Comparison of ENCODE assay signal across 1 cellular context in the genomic region with DNA sequence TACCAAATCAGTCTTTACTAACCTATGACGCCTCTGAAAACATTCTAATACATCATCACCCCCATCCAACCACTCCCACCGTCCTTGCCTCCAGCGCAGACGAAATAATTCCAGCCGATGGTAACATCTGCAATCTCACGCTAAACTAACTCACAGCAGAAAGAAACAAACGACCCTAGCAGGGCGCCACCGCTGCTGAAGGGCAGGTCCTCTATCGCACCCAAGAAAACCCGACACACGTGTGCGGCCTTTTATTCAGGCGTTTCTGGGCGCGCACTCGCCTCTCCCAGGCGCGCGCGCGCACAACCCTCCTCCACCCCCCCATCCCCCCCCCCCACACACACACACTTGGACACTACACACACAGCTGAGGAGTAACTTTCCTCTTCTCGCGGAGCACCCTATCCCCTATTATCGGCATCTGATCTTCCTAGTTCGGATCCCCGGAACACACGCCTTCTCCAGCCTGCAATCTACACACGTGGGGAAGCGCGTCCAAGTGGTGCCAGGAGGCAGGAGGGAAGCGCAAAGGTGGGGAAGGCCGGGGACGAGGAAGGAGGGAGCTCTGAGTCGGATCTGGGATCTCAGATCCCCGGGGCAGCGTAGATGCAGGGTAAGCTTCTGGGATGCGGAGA.
TF ChIP-seq lines count a peak whose summit lies in the region.

No MANE protein-coding gene starts in this region.

TF ChIP-seq in HepG2, 621 proteins besides CTCF, POLR2A, EP300 and RAD21 (continued from another document):
- TF ChIP-seq, protein P1, sequence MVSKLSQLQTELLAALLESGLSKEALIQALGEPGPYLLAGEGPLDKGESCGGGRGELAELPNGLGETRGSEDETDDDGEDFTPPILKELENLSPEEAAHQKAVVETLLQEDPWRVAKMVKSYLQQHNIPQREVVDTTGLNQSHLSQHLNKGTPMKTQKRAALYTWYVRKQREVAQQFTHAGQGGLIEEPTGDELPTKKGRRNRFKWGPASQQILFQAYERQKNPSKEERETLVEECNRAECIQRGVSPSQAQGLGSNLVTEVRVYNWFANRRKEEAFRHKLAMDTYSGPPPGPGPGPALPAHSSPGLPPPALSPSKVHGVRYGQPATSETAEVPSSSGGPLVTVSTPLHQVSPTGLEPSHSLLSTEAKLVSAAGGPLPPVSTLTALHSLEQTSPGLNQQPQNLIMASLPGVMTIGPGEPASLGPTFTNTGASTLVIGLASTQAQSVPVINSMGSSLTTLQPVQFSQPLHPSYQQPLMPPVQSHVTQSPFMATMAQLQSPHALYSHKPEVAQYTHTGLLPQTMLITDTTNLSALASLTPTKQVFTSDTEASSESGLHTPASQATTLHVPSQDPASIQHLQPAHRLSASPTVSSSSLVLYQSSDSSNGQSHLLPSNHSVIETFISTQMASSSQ (IDR thresholded peaks at IDR 0.05; ENCODE audit: low read depth), result no peak
- TF ChIP-seq, protein P1 (CRISPR knock-in tag; IDR thresholded peaks at IDR 0.05; ENCODE audit: borderline replicate concordance), result no peak
- TF ChIP-seq ZNF446 (CRISPR knock-in tag; IDR thresholded peaks at IDR 0.05) (no peak), RBM39 (IDR thresholded peaks at IDR 0.05; ENCODE audit: low read depth, low read length, poor library complexity, severe bottlenecking) (peak; percentile 6), SALL1 (CRISPR knock-in tag; IDR thresholded peaks at IDR 0.05) (peak; percentile 4; the same call in 1 of the 2 replicates), PHF8 (CRISPR knock-in tag; IDR thresholded peaks at IDR 0.05) (peak; percentile 28; the same call in 1 of the 2 replicates), BCL6 (CRISPR knock-in tag; IDR thresholded peaks at IDR 0.05) (0 out of 2 replicates have a peak, but pooled peaks have one; percentile 7), ZIK1 (CRISPR knock-in tag; IDR thresholded peaks at IDR 0.05; ENCODE audit: borderline replicate concordance, low read depth) (0 out of 2 replicates have a peak, but pooled peaks have one; percentile 52), ZFY (CRISPR knock-in tag; IDR thresholded peaks at IDR 0.05) (peak; percentile 24; the same call in 1 of the 2 replicates), TCF12 (IDR thresholded peaks at IDR 0.05) (no peak), TCF12 (CRISPR knock-in tag; IDR thresholded peaks at IDR 0.05) (no peak), ZFX (CRISPR knock-in tag; IDR thresholded peaks at IDR 0.05; ENCODE audit: low read depth) (peak; percentile 20; the same call in 1 of the 2 replicates), PCBP1 (IDR thresholded peaks at IDR 0.05; ENCODE audit: borderline replicate concordance, low read depth, low read length) (peak; percentile 79; the same call in 1 of the 2 replicates), NAIF1 (CRISPR knock-in tag; IDR thresholded peaks at IDR 0.05; ENCODE audit: borderline replicate concordance) (peak; percentile 44; the same call in 1 of the 2 replicates), ARNTL (CRISPR knock-in tag; IDR thresholded peaks at IDR 0.05) (no peak), POLR2G (IDR thresholded peaks at IDR 0.05; ENCODE audit: low read depth, low read length) (0 out of 2 replicates have a peak, but pooled peaks have one; percentile 37), GABPB1 (CRISPR knock-in tag; IDR thresholded peaks at IDR 0.05) (no peak), MYC (CRISPR knock-in tag; IDR thresholded peaks at IDR 0.05; ENCODE audit: borderline replicate concordance) (peak; percentile 58; the same call in 1 of the 2 replicates), REL (CRISPR knock-in tag; conservative IDR thresholded peaks at IDR 0.05) (0 out of 2 replicates have a peak, but pooled peaks have one; percentile 34), TARDBP (CRISPR knock-in tag; IDR thresholded peaks at IDR 0.05) (peak; percentile 4; the same call in 1 of the 2 replicates), KDM2A (CRISPR knock-in tag; IDR thresholded peaks at IDR 0.05; ENCODE audit: borderline replicate concordance, low read depth) (peak; percentile 17; the same call in 1 of the 2 replicates), HNRNPK (IDR thresholded peaks at IDR 0.05; ENCODE audit: low read depth, low read length, poor library complexity, severe bottlenecking) (peak; percentile 76)
- TF ChIP-seq, protein P2, sequence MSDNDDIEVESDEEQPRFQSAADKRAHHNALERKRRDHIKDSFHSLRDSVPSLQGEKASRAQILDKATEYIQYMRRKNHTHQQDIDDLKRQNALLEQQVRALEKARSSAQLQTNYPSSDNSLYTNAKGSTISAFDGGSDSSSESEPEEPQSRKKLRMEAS (IDR thresholded peaks at IDR 0.05), result peak; percentile 65
- TF ChIP-seq, protein P3, sequence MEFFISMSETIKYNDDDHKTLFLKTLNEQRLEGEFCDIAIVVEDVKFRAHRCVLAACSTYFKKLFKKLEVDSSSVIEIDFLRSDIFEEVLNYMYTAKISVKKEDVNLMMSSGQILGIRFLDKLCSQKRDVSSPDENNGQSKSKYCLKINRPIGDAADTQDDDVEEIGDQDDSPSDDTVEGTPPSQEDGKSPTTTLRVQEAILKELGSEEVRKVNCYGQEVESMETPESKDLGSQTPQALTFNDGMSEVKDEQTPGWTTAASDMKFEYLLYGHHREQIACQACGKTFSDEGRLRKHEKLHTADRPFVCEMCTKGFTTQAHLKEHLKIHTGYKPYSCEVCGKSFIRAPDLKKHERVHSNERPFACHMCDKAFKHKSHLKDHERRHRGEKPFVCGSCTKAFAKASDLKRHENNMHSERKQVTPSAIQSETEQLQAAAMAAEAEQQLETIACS (CRISPR knock-in tag; IDR thresholded peaks at IDR 0.05), result peak; percentile 87
- TF ChIP-seq, protein P4, sequence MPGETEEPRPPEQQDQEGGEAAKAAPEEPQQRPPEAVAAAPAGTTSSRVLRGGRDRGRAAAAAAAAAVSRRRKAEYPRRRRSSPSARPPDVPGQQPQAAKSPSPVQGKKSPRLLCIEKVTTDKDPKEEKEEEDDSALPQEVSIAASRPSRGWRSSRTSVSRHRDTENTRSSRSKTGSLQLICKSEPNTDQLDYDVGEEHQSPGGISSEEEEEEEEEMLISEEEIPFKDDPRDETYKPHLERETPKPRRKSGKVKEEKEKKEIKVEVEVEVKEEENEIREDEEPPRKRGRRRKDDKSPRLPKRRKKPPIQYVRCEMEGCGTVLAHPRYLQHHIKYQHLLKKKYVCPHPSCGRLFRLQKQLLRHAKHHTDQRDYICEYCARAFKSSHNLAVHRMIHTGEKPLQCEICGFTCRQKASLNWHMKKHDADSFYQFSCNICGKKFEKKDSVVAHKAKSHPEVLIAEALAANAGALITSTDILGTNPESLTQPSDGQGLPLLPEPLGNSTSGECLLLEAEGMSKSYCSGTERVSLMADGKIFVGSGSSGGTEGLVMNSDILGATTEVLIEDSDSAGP (CRISPR knock-in tag; IDR thresholded peaks at IDR 0.05; ENCODE audit: borderline replicate concordance), result 0 out of 2 replicates have a peak, but pooled peaks have one; percentile 26
- TF ChIP-seq, protein P5, sequence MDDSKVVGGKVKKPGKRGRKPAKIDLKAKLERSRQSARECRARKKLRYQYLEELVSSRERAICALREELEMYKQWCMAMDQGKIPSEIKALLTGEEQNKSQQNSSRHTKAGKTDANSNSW (CRISPR knock-in tag; IDR thresholded peaks at IDR 0.05; ENCODE audit: borderline replicate concordance), result 0 out of 2 replicates have a peak, but pooled peaks have one; percentile 5
- TF ChIP-seq, protein P6, sequence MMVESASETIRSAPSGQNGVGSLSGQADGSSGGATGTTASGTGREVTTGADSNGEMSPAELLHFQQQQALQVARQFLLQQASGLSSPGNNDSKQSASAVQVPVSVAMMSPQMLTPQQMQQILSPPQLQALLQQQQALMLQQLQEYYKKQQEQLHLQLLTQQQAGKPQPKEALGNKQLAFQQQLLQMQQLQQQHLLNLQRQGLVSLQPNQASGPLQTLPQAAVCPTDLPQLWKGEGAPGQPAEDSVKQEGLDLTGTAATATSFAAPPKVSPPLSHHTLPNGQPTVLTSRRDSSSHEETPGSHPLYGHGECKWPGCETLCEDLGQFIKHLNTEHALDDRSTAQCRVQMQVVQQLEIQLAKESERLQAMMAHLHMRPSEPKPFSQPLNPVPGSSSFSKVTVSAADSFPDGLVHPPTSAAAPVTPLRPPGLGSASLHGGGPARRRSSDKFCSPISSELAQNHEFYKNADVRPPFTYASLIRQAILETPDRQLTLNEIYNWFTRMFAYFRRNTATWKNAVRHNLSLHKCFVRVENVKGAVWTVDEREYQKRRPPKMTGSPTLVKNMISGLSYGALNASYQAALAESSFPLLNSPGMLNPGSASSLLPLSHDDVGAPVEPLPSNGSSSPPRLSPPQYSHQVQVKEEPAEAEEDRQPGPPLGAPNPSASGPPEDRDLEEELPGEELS (CRISPR knock-in tag; IDR thresholded peaks at IDR 0.05), result 0 out of 2 replicates have a peak, but pooled peaks have one; percentile 3
- TF ChIP-seq, protein P7, sequence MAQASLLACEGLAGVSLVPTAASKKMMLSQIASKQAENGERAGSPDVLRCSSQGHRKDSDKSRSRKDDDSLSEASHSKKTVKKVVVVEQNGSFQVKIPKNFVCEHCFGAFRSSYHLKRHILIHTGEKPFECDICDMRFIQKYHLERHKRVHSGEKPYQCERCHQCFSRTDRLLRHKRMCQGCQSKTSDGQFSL (CRISPR knock-in tag; IDR thresholded peaks at IDR 0.05), result peak; percentile 87
- TF ChIP-seq, protein P8, sequence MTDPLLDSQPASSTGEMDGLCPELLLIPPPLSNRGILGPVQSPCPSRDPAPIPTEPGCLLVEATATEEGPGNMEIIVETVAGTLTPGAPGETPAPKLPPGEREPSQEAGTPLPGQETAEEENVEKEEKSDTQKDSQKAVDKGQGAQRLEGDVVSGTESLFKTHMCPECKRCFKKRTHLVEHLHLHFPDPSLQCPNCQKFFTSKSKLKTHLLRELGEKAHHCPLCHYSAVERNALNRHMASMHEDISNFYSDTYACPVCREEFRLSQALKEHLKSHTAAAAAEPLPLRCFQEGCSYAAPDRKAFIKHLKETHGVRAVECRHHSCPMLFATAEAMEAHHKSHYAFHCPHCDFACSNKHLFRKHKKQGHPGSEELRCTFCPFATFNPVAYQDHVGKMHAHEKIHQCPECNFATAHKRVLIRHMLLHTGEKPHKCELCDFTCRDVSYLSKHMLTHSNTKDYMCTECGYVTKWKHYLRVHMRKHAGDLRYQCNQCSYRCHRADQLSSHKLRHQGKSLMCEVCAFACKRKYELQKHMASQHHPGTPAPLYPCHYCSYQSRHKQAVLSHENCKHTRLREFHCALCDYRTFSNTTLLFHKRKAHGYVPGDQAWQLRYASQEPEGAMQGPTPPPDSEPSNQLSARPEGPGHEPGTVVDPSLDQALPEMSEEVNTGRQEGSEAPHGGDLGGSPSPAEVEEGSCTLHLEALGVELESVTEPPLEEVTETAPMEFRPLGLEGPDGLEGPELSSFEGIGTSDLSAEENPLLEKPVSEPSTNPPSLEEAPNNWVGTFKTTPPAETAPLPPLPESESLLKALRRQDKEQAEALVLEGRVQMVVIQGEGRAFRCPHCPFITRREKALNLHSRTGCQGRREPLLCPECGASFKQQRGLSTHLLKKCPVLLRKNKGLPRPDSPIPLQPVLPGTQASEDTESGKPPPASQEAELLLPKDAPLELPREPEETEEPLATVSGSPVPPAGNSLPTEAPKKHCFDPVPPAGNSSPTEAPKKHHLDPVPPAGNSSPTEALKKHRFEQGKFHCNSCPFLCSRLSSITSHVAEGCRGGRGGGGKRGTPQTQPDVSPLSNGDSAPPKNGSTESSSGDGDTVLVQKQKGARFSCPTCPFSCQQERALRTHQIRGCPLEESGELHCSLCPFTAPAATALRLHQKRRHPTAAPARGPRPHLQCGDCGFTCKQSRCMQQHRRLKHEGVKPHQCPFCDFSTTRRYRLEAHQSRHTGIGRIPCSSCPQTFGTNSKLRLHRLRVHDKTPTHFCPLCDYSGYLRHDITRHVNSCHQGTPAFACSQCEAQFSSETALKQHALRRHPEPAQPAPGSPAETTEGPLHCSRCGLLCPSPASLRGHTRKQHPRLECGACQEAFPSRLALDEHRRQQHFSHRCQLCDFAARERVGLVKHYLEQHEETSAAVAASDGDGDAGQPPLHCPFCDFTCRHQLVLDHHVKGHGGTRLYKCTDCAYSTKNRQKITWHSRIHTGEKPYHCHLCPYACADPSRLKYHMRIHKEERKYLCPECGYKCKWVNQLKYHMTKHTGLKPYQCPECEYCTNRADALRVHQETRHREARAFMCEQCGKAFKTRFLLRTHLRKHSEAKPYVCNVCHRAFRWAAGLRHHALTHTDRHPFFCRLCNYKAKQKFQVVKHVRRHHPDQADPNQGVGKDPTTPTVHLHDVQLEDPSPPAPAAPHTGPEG (CRISPR knock-in tag; IDR thresholded peaks at IDR 0.05), result no peak
